In genomic region chr11:111739299-111739698, GRCh38 we compare ENCODE assay signal across 1 cellular context.
TF ChIP-seq lines count a peak whose summit lies in the region.

No MANE protein-coding gene starts in this region.

TF ChIP-seq in liver, 16 proteins besides CTCF, POLR2A, EP300 and RAD21 (continued from another document):
- TF ChIP-seq RXRA (IDR thresholded peaks at IDR 0.05): no peak
- TF ChIP-seq, protein P1, sequence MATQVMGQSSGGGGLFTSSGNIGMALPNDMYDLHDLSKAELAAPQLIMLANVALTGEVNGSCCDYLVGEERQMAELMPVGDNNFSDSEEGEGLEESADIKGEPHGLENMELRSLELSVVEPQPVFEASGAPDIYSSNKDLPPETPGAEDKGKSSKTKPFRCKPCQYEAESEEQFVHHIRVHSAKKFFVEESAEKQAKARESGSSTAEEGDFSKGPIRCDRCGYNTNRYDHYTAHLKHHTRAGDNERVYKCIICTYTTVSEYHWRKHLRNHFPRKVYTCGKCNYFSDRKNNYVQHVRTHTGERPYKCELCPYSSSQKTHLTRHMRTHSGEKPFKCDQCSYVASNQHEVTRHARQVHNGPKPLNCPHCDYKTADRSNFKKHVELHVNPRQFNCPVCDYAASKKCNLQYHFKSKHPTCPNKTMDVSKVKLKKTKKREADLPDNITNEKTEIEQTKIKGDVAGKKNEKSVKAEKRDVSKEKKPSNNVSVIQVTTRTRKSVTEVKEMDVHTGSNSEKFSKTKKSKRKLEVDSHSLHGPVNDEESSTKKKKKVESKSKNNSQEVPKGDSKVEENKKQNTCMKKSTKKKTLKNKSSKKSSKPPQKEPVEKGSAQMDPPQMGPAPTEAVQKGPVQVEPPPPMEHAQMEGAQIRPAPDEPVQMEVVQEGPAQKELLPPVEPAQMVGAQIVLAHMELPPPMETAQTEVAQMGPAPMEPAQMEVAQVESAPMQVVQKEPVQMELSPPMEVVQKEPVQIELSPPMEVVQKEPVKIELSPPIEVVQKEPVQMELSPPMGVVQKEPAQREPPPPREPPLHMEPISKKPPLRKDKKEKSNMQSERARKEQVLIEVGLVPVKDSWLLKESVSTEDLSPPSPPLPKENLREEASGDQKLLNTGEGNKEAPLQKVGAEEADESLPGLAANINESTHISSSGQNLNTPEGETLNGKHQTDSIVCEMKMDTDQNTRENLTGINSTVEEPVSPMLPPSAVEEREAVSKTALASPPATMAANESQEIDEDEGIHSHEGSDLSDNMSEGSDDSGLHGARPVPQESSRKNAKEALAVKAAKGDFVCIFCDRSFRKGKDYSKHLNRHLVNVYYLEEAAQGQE (IDR thresholded peaks at IDR 0.05): no peak
